16 cellular contexts compared by ENCODE assay signal in genomic region chr11:12278766-12279671, GRCh38.
A peak's percentile ranks its signal among the peaks of the same experiment; 100 is the strongest.
DNase-seq lines count a peak whose midpoint lies in the region; ATAC-seq and TF ChIP-seq lines count a peak whose summit lies in the region.
"Had no signal": no experiment of that assay in that cellular context is flagged by ENCODE, and none has a peak within 500 bp of the region (broad histone marks: within the 10 kb centered on the region; RNA-seq: fewer than 3 reads in every experiment).

No MANE protein-coding gene starts in this region.

- H3K27me3 Mint-ChIP-seq in activated naive CD8-positive, alpha-beta T cell: no peaks in the 10 kb centered on the region
- no peaks in the 10 kb centered on the region for H3K27me3 Mint-ChIP-seq in activated naive CD8-positive, alpha-beta T cell treated with anti-CD3 and anti-CD28 coated beads for 36 hours
- H3K27me3 Mint-ChIP-seq in stimulated activated naive CD8-positive, alpha-beta T cell treated with anti-CD3 and anti-CD28 coated beads, Interleukin-15, amount 100 ng/mL, for 72 hours: no peaks in the 10 kb centered on the region
- no peaks in the 10 kb centered on the region for H3K27me3 Mint-ChIP-seq in stimulated activated memory B cell treated with anti-CD40 and anti-IgM and Interleukin-4, amounts not matched to agents 10 μg/mL and 1 μg/mL and 100 μg/mL, for 72 hours

- no peaks in the 10 kb centered on the region for H3K27me3 ChIP-seq in suprapubic skin
- no peaks in the 10 kb centered on the region for H3K27me3 ChIP-seq in gastroesophageal sphincter

- intact Hi-C loops in left colon (cut with DNase I, micrococcal nuclease): no loop called here

- H3K27ac ChIP-seq in suprapubic skin (no peak overlapping the region), gastroesophageal sphincter (peak overlapping the region in 1 of 4 donors; percentile 70)

- peaks cover 3% of the 10 kb centered on the region for H3K4me1 ChIP-seq in suprapubic skin
- peaks cover 0 to 18% (median 0%) of the 10 kb centered on the region in 3 donors for H3K4me1 ChIP-seq in gastroesophageal sphincter

- peak overlapping the region; percentile 6 for H3K27ac Mint-ChIP-seq in activated naive CD8-positive, alpha-beta T cell
- H3K27ac Mint-ChIP-seq in activated naive CD8-positive, alpha-beta T cell treated with anti-CD3 and anti-CD28 coated beads for 36 hours: no peak overlapping the region
- peak overlapping the region in 1 of 2 donors; percentile 57 for H3K27ac Mint-ChIP-seq in stimulated activated naive CD8-positive, alpha-beta T cell treated with anti-CD3 and anti-CD28 coated beads, Interleukin-15, amount 100 ng/mL, for 72 hours
- H3K27ac Mint-ChIP-seq in stimulated activated memory B cell treated with anti-CD40 and anti-IgM and Interleukin-4, amounts not matched to agents 10 μg/mL and 1 μg/mL and 100 μg/mL, for 72 hours: no peak overlapping the region
- H3K27ac Mint-ChIP-seq: T-helper 1 cell treated with Interleukin-12 subunit alpha and Interleukin-12 subunit beta and Interleukin-4 antibody, amounts not matched to agents 30 μg/mL and 1 μg/mL, for 36 hours had no signal

- H3K9me3 ChIP-seq in suprapubic skin (no peaks in the 10 kb centered on the region), gastroesophageal sphincter (no peaks in the 10 kb centered on the region)

- H3K4me1 Mint-ChIP-seq in activated naive CD8-positive, alpha-beta T cell (ENCODE audit: low read depth): peaks cover 6% of the 10 kb centered on the region
- H3K4me1 Mint-ChIP-seq in activated naive CD8-positive, alpha-beta T cell treated with anti-CD3 and anti-CD28 coated beads for 36 hours: peaks cover 2% of the 10 kb centered on the region
- H3K4me1 Mint-ChIP-seq in stimulated activated naive CD8-positive, alpha-beta T cell treated with anti-CD3 and anti-CD28 coated beads, Interleukin-15, amount 100 ng/mL, for 72 hours: peaks cover 15% of the 10 kb centered on the region
- no peaks in the 10 kb centered on the region for H3K4me1 Mint-ChIP-seq in stimulated activated memory B cell treated with anti-CD40 and anti-IgM and Interleukin-4, amounts not matched to agents 10 μg/mL and 1 μg/mL and 100 μg/mL, for 72 hours

- TF ChIP-seq CTCF in suprapubic skin (IDR thresholded peaks at IDR 0.05) (no peak), gastroesophageal sphincter (IDR thresholded peaks at IDR 0.05) (no peak)

- H3K9me3 Mint-ChIP-seq in activated naive CD8-positive, alpha-beta T cell (ENCODE audit: low read depth): no peaks in the 10 kb centered on the region
- H3K9me3 Mint-ChIP-seq in activated naive CD8-positive, alpha-beta T cell treated with anti-CD3 and anti-CD28 coated beads for 36 hours: no peaks in the 10 kb centered on the region
- H3K9me3 Mint-ChIP-seq in stimulated activated naive CD8-positive, alpha-beta T cell treated with anti-CD3 and anti-CD28 coated beads, Interleukin-15, amount 100 ng/mL, for 72 hours: no peaks in the 10 kb centered on the region
- no peaks in the 10 kb centered on the region for H3K9me3 Mint-ChIP-seq in stimulated activated memory B cell treated with anti-CD40 and anti-IgM and Interleukin-4, amounts not matched to agents 10 μg/mL and 1 μg/mL and 100 μg/mL, for 72 hours
- H3K9me3 Mint-ChIP-seq: T-helper 1 cell treated with Interleukin-12 subunit alpha and Interleukin-12 subunit beta and Interleukin-4 antibody, amounts not matched to agents 30 μg/mL and 1 μg/mL, for 36 hours had no signal

- peaks cover 14% of the 10 kb centered on the region for H3K36me3 ChIP-seq in suprapubic skin
- no peaks in the 10 kb centered on the region for H3K36me3 ChIP-seq in gastroesophageal sphincter

- TF ChIP-seq POLR2A in suprapubic skin (IDR thresholded peaks at IDR 0.05) (no peak), gastroesophageal sphincter (IDR thresholded peaks at IDR 0.05) (no peak)

- ATAC-seq in left colon: peak; percentile 67
- no peak for ATAC-seq in gastroesophageal sphincter
- ATAC-seq in stimulated activated naive CD8-positive, alpha-beta T cell treated with anti-CD3 and anti-CD28 coated beads, Interleukin-15, amount 100 ng/mL, for 72 hours: no peak
- ATAC-seq in stimulated activated memory B cell treated with anti-CD40 and anti-IgM and Interleukin-4, amounts not matched to agents 10 μg/mL and 1 μg/mL and 100 μg/mL, for 72 hours: no peak

- DNase-seq in activated naive CD8-positive, alpha-beta T cell treated with anti-CD3 and anti-CD28 coated beads for 36 hours: no peak
- peak; percentile 29 for DNase-seq in LoVo (ENCODE audit: low spot score)
- DNase-seq in left colon: no peak
- DNase-seq in suprapubic skin (ENCODE audit: low spot score in 2 of 2): peak; percentile 16 to 45
- no peak for DNase-seq in stimulated activated naive CD8-positive, alpha-beta T cell treated with anti-CD3 and anti-CD28 coated beads, Interleukin-15, amount 100 ng/mL, for 72 hours
- DNase-seq: activated naive CD4-positive, alpha-beta T cell; COR-L47; HCEC 1CT; KBM-7; NCI-H1092; NCI-H774; SIG-M5 had no signal

- TF ChIP-seq EP300 in suprapubic skin (IDR thresholded peaks at IDR 0.05) (no peak), gastroesophageal sphincter (IDR thresholded peaks at IDR 0.05) (no peak)

- 83% methylated on average over 13 of the region's 13 CpGs for WGBS in suprapubic skin
- WGBS in gastroesophageal sphincter (ENCODE audit: low coverage in 1 of 2), 2 donors: 83 to 86% methylated on average over 9 to 12 of the region's 13 CpGs

- H3K4me3 ChIP-seq in suprapubic skin (no peak overlapping the region), gastroesophageal sphincter (no peak overlapping the region)

- H3K36me3 Mint-ChIP-seq in activated naive CD8-positive, alpha-beta T cell: no peaks in the 10 kb centered on the region
- H3K36me3 Mint-ChIP-seq in activated naive CD8-positive, alpha-beta T cell treated with anti-CD3 and anti-CD28 coated beads for 36 hours: no peaks in the 10 kb centered on the region
- no peaks in the 10 kb centered on the region for H3K36me3 Mint-ChIP-seq in stimulated activated memory B cell treated with anti-CD40 and anti-IgM and Interleukin-4, amounts not matched to agents 10 μg/mL and 1 μg/mL and 100 μg/mL, for 72 hours

- no peak overlapping the region for H3K4me3 Mint-ChIP-seq in activated naive CD8-positive, alpha-beta T cell
- H3K4me3 Mint-ChIP-seq in activated naive CD8-positive, alpha-beta T cell treated with anti-CD3 and anti-CD28 coated beads for 36 hours: no peak overlapping the region
- no peak overlapping the region for H3K4me3 Mint-ChIP-seq in stimulated activated naive CD8-positive, alpha-beta T cell treated with anti-CD3 and anti-CD28 coated beads, Interleukin-15, amount 100 ng/mL, for 72 hours
- no peak overlapping the region for H3K4me3 Mint-ChIP-seq in stimulated activated memory B cell treated with anti-CD40 and anti-IgM and Interleukin-4, amounts not matched to agents 10 μg/mL and 1 μg/mL and 100 μg/mL, for 72 hours
- H3K4me3 Mint-ChIP-seq: T-helper 1 cell treated with Interleukin-12 subunit alpha and Interleukin-12 subunit beta and Interleukin-4 antibody, amounts not matched to agents 30 μg/mL and 1 μg/mL, for 36 hours had no signal

Comparison
In these comparisons a context has a peak if more than half of its experiments do, and no peak if none do; other contexts are left out.
1. DNase-seq: peak in LoVo (single experiment) and suprapubic skin (2 of 2); none in activated naive CD8-positive, alpha-beta T cell treated with anti-CD3 and anti-CD28 coated beads for 36 hours (single experiment), left colon (0 of 2) and stimulated activated naive CD8-positive, alpha-beta T cell treated with anti-CD3 and anti-CD28 coated beads, Interleukin-15, amount 100 ng/mL, for 72 hours (0 of 2).